ENCODE assay signal across 2 cellular contexts in genomic region chr18:70233974-70234373, GRCh38.
A peak's percentile ranks its signal among the peaks of the same experiment; 100 is the strongest.
TF ChIP-seq lines count a peak whose summit lies in the region.

No MANE protein-coding gene starts in this region.

TF ChIP-seq in HepG2, 621 proteins besides CTCF, POLR2A, EP300 and RAD21:
- TF ChIP-seq ZFP1 (CRISPR knock-in tag; IDR thresholded peaks at IDR 0.05) (no peak), ZNF879 (CRISPR knock-in tag; IDR thresholded peaks at IDR 0.05) (no peak), PAWR (CRISPR knock-in tag; IDR thresholded peaks at IDR 0.05; ENCODE audit: borderline replicate concordance) (no peak), ZNF713 (CRISPR knock-in tag; IDR thresholded peaks at IDR 0.05) (no peak), MAFK (conservative IDR thresholded peaks at IDR 0.05 in 1 of 2, IDR thresholded peaks at IDR 0.05 in 1 of 2; ENCODE audit: low read length in 2 of 2) (peak in 1 of 2 experiments; percentile 51; a peak in 2 of 4 replicates), MAFF (IDR thresholded peaks at IDR 0.05; ENCODE audit: low read depth, low read length) (peak; percentile 17; the same call in 1 of the 2 replicates)

TF ChIP-seq in GM23338, 12 proteins besides CTCF, POLR2A, EP300 and RAD21:
- no peak for TF ChIP-seq STAT1 (IDR thresholded peaks at IDR 0.05; ENCODE audit: unreplicated experiment)
- TF ChIP-seq ZNF331 (CRISPR knock-in tag; IDR thresholded peaks at IDR 0.05; ENCODE audit: low read depth) = no peak
- no peak for TF ChIP-seq EZH2 (IDR thresholded peaks at IDR 0.05; ENCODE audit: low read depth, unreplicated experiment)
- TF ChIP-seq NANOG (IDR thresholded peaks at IDR 0.05; ENCODE audit: borderline replicate concordance) = no peak
- no peak for TF ChIP-seq ZNF114 (CRISPR knock-in tag; IDR thresholded peaks at IDR 0.05)
- TF ChIP-seq CREB1 (CRISPR knock-in tag; IDR thresholded peaks at IDR 0.05; ENCODE audit: low read depth) = no peak
- TF ChIP-seq POLR2AphosphoS5 (IDR thresholded peaks at IDR 0.05; ENCODE audit: low read depth) = no peak
- TF ChIP-seq ZNF462 (CRISPR knock-in tag; IDR thresholded peaks at IDR 0.05) = no peak
- TF ChIP-seq EZH2phosphoT487 (IDR thresholded peaks at IDR 0.05; ENCODE audit: unreplicated experiment) = no peak
